ENCODE assay signal across 13 cellular contexts in genomic region chr5:172896465-172896864, GRCh38.
DNase-seq lines count a peak whose midpoint lies in the region; ATAC-seq and TF ChIP-seq lines count a peak whose summit lies in the region.
"Had no signal": no experiment of that assay in that cellular context is flagged by ENCODE, and none has a peak within 500 bp of the region (broad histone marks: within the 10 kb centered on the region; RNA-seq: fewer than 3 reads in every experiment).

No MANE protein-coding gene starts in this region.

- TF ChIP-seq POLR2A in IMR-90 (IDR thresholded peaks at IDR 0.05; ENCODE audit: low read depth, low read length): no peak

- no peak for ATAC-seq in IMR-90 (ENCODE audit: low read depth)
- ATAC-seq in CD4-positive, alpha-beta T cell (ENCODE audit: poor library complexity): no peak
- no peak for ATAC-seq in HG03045 (IDR thresholded peaks at IDR 0.05; ENCODE audit: unreplicated experiment)
- no peak for ATAC-seq in GM18517 (IDR thresholded peaks at IDR 0.05; ENCODE audit: unreplicated experiment)
- no peak for ATAC-seq in omental fat pad (ENCODE audit: low FRiP score)
- ATAC-seq: activated T-cell treated with anti-CD3 and anti-CD28 coated beads, Interleukin-2, amount 50 U/mL, for 4 hours; GM23338 had no signal

- H2AK9ac ChIP-seq in IMR-90 (replicated peaks; ENCODE audit: low read depth, low read length, poor library complexity): no peak overlapping the region

- H3K23ac ChIP-seq in IMR-90 (ENCODE audit: low read depth, low read length): peak overlapping the region; percentile 65; the same call in 1 of the 2 replicates
- no peak overlapping the region for H3K23ac ChIP-seq in mesenchymal stem cell (ENCODE audit: low read length in 2 of 2)

- TF ChIP-seq CTCF in IMR-90 (conservative IDR thresholded peaks at IDR 0.05; ENCODE audit: low read depth, low read length): no peak
- TF ChIP-seq CTCF in choroid plexus epithelial cell (conservative IDR thresholded peaks at IDR 0.05; ENCODE audit: low read depth, low read length): no peak
- no peak for TF ChIP-seq CTCF in CD4-positive, alpha-beta T cell (IDR thresholded peaks at IDR 0.05)
- TF ChIP-seq CTCF in omental fat pad (IDR thresholded peaks at IDR 0.05): no peak

- dilution Hi-C loops in IMR-90 (cut with HindIII; ENCODE audit: low sequenced_read_pairs, unreplicated experiment): no loop called here

- H2BK15ac ChIP-seq in IMR-90 (ENCODE audit: low read depth, low read length) (peak overlapping the region; percentile 79), mesenchymal stem cell (ENCODE audit: low read depth, poor library complexity, severe bottlenecking) (no peak overlapping the region)

- peak overlapping the region; percentile 98 for H2BK5ac ChIP-seq in IMR-90 (ENCODE audit: low read depth, low read length, poor library complexity, severe bottlenecking)
- peak overlapping the region; percentile 59 for H2BK5ac ChIP-seq in mesenchymal stem cell (ENCODE audit: low read depth, low read length, poor library complexity, severe bottlenecking)

- H3K4ac ChIP-seq in IMR-90 (ENCODE audit: low read depth, low read length): peak overlapping the region; percentile 99
- peak overlapping the region in 1 of 2 experiments; percentile 24 for H3K4ac ChIP-seq in mesenchymal stem cell (ENCODE audit: low read depth in 1 of 2, low read length in 2 of 2)

- no CpG with 5 or more reads among the region's 7 CpGs for WGBS in IMR-90 (ENCODE audit: extremely low coverage in 2 of 2, insufficient read length in 1 of 2), 2 experiments
- WGBS in mesenchymal stem cell: 91% methylated on average over 7 of the region's 7 CpGs

- no peak overlapping the region for H2AFZ ChIP-seq in IMR-90 (replicated peaks; ENCODE audit: low read length, poor library complexity)
- H2AFZ ChIP-seq in mesenchymal stem cell (ENCODE audit: low read depth, low read length): no peak overlapping the region
- H2AFZ ChIP-seq: GM23338 had no signal

- H3K9me3 ChIP-seq in IMR-90 (ENCODE audit: control insufficient read depth, insufficient read depth, low read length) (no peaks in the 10 kb centered on the region), mesenchymal stem cell (ENCODE audit: control insufficient read depth, low read length) (no peaks in the 10 kb centered on the region), stomach smooth muscle (ENCODE audit: control insufficient read depth in 2 of 2, low read length in 2 of 2) (no peaks in the 10 kb centered on the region)
- H3K9me3 ChIP-seq in CD4-positive, alpha-beta T cell (ENCODE audit: control insufficient read depth, low read length): no peaks in the 10 kb centered on the region

- H2BK20ac ChIP-seq in IMR-90 (ENCODE audit: low read depth, low read length): peak overlapping the region; percentile 77

- H2AK5ac ChIP-seq in IMR-90 (ENCODE audit: low read depth, low read length): peak overlapping the region; percentile 97
- peak overlapping the region; percentile 99 for H2AK5ac ChIP-seq in mesenchymal stem cell (ENCODE audit: low read length, severe bottlenecking)

- no peaks in the 10 kb centered on the region for H3K4me1 Mint-ChIP-seq in CD4-positive, alpha-beta T cell (ENCODE audit: low read depth)
- H3K4me1 Mint-ChIP-seq: GM23338 had no signal

- peak overlapping the region; percentile 62 for H3K14ac ChIP-seq in IMR-90 (replicated peaks; ENCODE audit: low read depth, low read length)
- no peak overlapping the region for H3K14ac ChIP-seq in mesenchymal stem cell (ENCODE audit: low read length in 2 of 2)

- peak overlapping the region; percentile 34 to 76 for H2BK12ac ChIP-seq in mesenchymal stem cell (ENCODE audit: low read length in 2 of 2)

- no peak for TF ChIP-seq RAD21 in IMR-90 (IDR thresholded peaks at IDR 0.05; ENCODE audit: low read length)

- H3K9ac ChIP-seq in IMR-90 (ENCODE audit: low read depth, low read length) (peak overlapping the region; percentile 86), mesenchymal stem cell (ENCODE audit: low read length) (peak overlapping the region; percentile 90), stomach smooth muscle (ENCODE audit: low read length in 2 of 2) (peak overlapping the region in 1 of 2 donors; percentile 78)

- H3K36me3 Mint-ChIP-seq in CD4-positive, alpha-beta T cell (ENCODE audit: low read depth): peaks cover 52% of the 10 kb centered on the region

- H3K27me3 ChIP-seq in IMR-90 (ENCODE audit: control insufficient read depth, insufficient read depth, low read length) (no peaks in the 10 kb centered on the region), mesenchymal stem cell (ENCODE audit: control insufficient read depth in 1 of 2, insufficient read depth in 1 of 2, low read length in 2 of 2) (no peaks in the 10 kb centered on the region), stomach smooth muscle (ENCODE audit: control insufficient read depth in 1 of 2, insufficient read depth in 2 of 2, low read length in 2 of 2) (no peaks in the 10 kb centered on the region)
- no peaks in the 10 kb centered on the region for H3K27me3 ChIP-seq in CD4-positive, alpha-beta T cell (ENCODE audit: control insufficient read depth, insufficient read depth, low read length)

- H4K91ac ChIP-seq in IMR-90 (ENCODE audit: insufficient read depth, low read depth, low read length) (peak overlapping the region; percentile 99), mesenchymal stem cell (ENCODE audit: low read length) (peak overlapping the region; percentile 56)

- H4K20me1 ChIP-seq in IMR-90 (ENCODE audit: insufficient read depth, low read length): no peaks in the 10 kb centered on the region; the same call in 1 of the 2 replicates

- H3K4me1 ChIP-seq in IMR-90 (ENCODE audit: control insufficient read depth, insufficient read depth, low read length): peaks cover 33% of the 10 kb centered on the region
- peaks cover 36% of the 10 kb centered on the region for H3K4me1 ChIP-seq in mesenchymal stem cell (ENCODE audit: control insufficient read depth, insufficient read depth, low read depth, low read length)
- H3K4me1 ChIP-seq in stomach smooth muscle (ENCODE audit: control insufficient read depth, insufficient read depth, low read length): peaks cover 50% of the 10 kb centered on the region

- no peaks in the 10 kb centered on the region for H3K9me3 Mint-ChIP-seq in CD4-positive, alpha-beta T cell
- H3K9me3 Mint-ChIP-seq: activated T-cell treated with anti-CD3 and anti-CD28 coated beads, Interleukin-2, amount 50 U/mL, for 4 hours; GM23338 had no signal

- POLR2A ChIA-PET in IMR-90 (lab: Charles Lee; ENCODE audit: unreplicated experiment): no interaction called here
- POLR2A ChIA-PET in CD4-positive, alpha-beta T cell (lab: Charles Lee): no interaction called here

- H2BK120ac ChIP-seq in IMR-90 (ENCODE audit: low read depth, low read length) (peak overlapping the region; percentile 97), mesenchymal stem cell (ENCODE audit: low read depth, low read length) (peak overlapping the region; percentile 24)

- H3K27ac ChIP-seq in IMR-90 (ENCODE audit: insufficient read depth, low read length) (peak overlapping the region; percentile 98), mesenchymal stem cell (ENCODE audit: low read length, poor library complexity, severe bottlenecking) (peak overlapping the region; percentile 98), stomach smooth muscle (ENCODE audit: low read length) (peak overlapping the region; percentile 96)
- no peak overlapping the region for H3K27ac ChIP-seq in CD4-positive, alpha-beta T cell (ENCODE audit: low read depth, low read length)

- H3K4me3 ChIP-seq in IMR-90 (ENCODE audit: insufficient read depth, low read depth, low read length) (no peak overlapping the region), choroid plexus epithelial cell (ENCODE audit: low read depth, low read length) (no peak overlapping the region), mesenchymal stem cell (ENCODE audit: insufficient read depth in 1 of 2, low read depth in 1 of 2, low read length in 2 of 2) (no peak overlapping the region), stomach smooth muscle (ENCODE audit: low read length in 2 of 2) (no peak overlapping the region)
- H3K4me3 ChIP-seq: GM23338 had no signal

- H4K5ac ChIP-seq in IMR-90 (ENCODE audit: low read depth, low read length): peak overlapping the region; percentile 50

- H3K36me3 ChIP-seq in IMR-90 (ENCODE audit: control insufficient read depth, insufficient read depth, low read length) (peaks cover 18% of the 10 kb centered on the region), mesenchymal stem cell (ENCODE audit: control insufficient read depth in 1 of 2, insufficient read depth in 2 of 2, low read depth in 1 of 2, low read length in 2 of 2) (peaks cover 17 to 62% of the 10 kb centered on the region in 2 experiments), stomach smooth muscle (ENCODE audit: control insufficient read depth in 2 of 2, insufficient read depth in 2 of 2, low read length in 2 of 2) (peaks cover 3 to 8% of the 10 kb centered on the region in 2 donors)

- DNase-seq in IMR-90 (no peak), choroid plexus epithelial cell (ENCODE audit: low read depth) (peak; percentile 61), mesenchymal stem cell (peak; percentile 30), omental fat pad (ENCODE audit: low spot score) (no peak)
- no peak for DNase-seq in CD4-positive, alpha-beta T cell
- DNase-seq: activated T-cell treated with anti-CD3 and anti-CD28 coated beads, Interleukin-2, amount 50 U/mL, for 4 hours; caudate nucleus; kidney; NCI-H69 had no signal

- no peak overlapping the region for H3K4me2 ChIP-seq in IMR-90 (ENCODE audit: low read depth, low read length)
- no peak overlapping the region for H3K4me2 ChIP-seq in mesenchymal stem cell (ENCODE audit: low read length, poor library complexity, severe bottlenecking)
- H3K4me2 ChIP-seq: GM23338 had no signal

- intact Hi-C loops in IMR-90 (cut with micrococcal nuclease): no loop called here
- intact Hi-C loops in CD4-positive, alpha-beta T cell (cut with DNase I, micrococcal nuclease): no loop called here

- H4K8ac ChIP-seq in IMR-90 (ENCODE audit: low read depth in 2 of 2, low read length in 2 of 2) (peak overlapping the region; percentile 89 to 91; a peak in 3 of 4 replicates), mesenchymal stem cell (ENCODE audit: low read length) (no peak overlapping the region)

- H3K27me3 Mint-ChIP-seq in CD4-positive, alpha-beta T cell: no peaks in the 10 kb centered on the region

- peak overlapping the region; percentile 82 for H3K18ac ChIP-seq in IMR-90 (ENCODE audit: low read depth, low read length)
- H3K18ac ChIP-seq in mesenchymal stem cell (ENCODE audit: low read depth in 1 of 2, low read length in 2 of 2): peak overlapping the region; percentile 61 to 68

- H3K9me1 ChIP-seq in IMR-90 (ENCODE audit: insufficient read depth, low read length): peaks cover 25% of the 10 kb centered on the region

- in situ Hi-C loops in IMR-90 (cut with MboI; ENCODE audit: low sequenced_read_pairs): no loop called here

- peaks cover 40 to 73% of the 10 kb centered on the region in 2 experiments for H3K79me1 ChIP-seq in IMR-90 (ENCODE audit: low read depth in 1 of 2, low read length in 2 of 2)
- H3K79me1 ChIP-seq in mesenchymal stem cell (replicated peaks; ENCODE audit: low read length, poor library complexity, severe bottlenecking): peaks cover 14% of the 10 kb centered on the region

- CTCF ChIA-PET in IMR-90 (lab: Yijun Ruan, JAX): no interaction called here
- CTCF ChIA-PET in CD4-positive, alpha-beta T cell (lab: Charles Lee): no interaction called here

- H3K4me3 Mint-ChIP-seq in CD4-positive, alpha-beta T cell: no peak overlapping the region
- H3K4me3 Mint-ChIP-seq: GM23338 had no signal

- no TSS peak for BruUV-seq in IMR-90 (replicated peaks; lab: Mats Ljungman, UMichigan)

- H3K56ac ChIP-seq in IMR-90 (ENCODE audit: extremely low read depth, insufficient read depth, low read length): peak overlapping the region; percentile 68; the same call in 1 of the 2 replicates

- no peak overlapping the region for H3K27ac Mint-ChIP-seq in CD4-positive, alpha-beta T cell
- H3K27ac Mint-ChIP-seq: GM23338 had no signal

Comparison
In these comparisons a context has a peak if more than half of its experiments do, and no peak if none do; other contexts are left out.
1. DNase-seq: peak in choroid plexus epithelial cell (single experiment) and mesenchymal stem cell (single experiment); none in IMR-90 (single experiment), CD4-positive, alpha-beta T cell (0 of 10) and omental fat pad (single experiment).